9 cellular contexts compared by ENCODE assay signal in the genomic region with DNA sequence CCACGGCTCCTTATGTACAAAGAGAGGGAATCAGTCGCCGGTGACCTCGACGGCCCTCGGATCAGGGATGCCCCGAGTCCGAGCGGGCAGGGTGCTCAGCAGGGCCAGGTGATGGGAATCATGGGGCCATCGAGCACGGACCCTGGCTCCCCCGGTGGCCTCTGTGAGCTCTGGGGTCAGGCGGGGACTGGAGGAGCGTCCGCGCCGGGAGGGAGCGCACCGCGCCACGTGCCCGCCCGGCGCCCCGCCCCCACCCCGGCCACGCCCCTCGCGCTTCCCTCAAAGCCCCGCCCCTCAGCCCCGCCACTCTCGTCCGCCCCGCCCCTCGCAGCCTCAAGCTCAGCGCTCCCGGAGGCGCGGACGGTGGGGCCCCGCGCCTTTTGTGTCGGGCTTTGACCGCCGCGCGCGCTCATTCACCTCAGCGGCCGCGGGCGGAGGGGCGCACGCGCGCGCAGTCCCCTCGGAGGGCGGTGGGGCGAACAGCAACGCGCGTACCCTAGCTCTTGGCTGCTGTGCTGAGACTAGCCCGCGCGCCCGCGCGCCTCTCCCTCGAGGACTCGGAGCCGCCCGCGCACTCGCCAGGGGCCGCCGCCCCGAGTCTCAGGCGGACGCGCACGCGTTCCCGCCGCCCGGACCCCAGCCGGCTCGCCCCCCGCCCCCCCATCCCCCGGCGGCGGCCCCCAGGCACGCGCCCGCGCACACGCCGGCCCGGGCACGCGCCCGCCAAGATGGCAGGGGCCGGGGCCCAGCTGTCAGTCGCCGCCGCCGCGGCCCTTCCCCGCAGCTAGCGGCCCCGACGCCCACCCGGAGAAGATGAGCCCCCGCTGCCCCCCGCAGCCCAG.
A peak's percentile ranks its signal among the peaks of the same experiment; 100 is the strongest.
DNase-seq lines count a peak whose midpoint lies in the region; ATAC-seq, FAIRE-seq and TF ChIP-seq lines count a peak whose summit lies in the region.
"Had no signal": no experiment of that assay in that cellular context is flagged by ENCODE, and none has a peak within 500 bp of the region (broad histone marks: within the 10 kb centered on the region; RNA-seq: fewer than 3 reads in every experiment).

No MANE protein-coding gene starts in this region.

- no peak overlapping the region for H2BK120ac ChIP-seq in H1 (replicated peaks; ENCODE audit: low read depth, low read length)
- peak overlapping the region; percentile 76 for H2BK120ac ChIP-seq in mesenchymal stem cell (ENCODE audit: low read depth, low read length)

- peak overlapping the region; percentile 54 for H3K56ac ChIP-seq in H1 (replicated peaks; ENCODE audit: insufficient read length, low read depth, low read length)

- H2BK5ac ChIP-seq in H1 (ENCODE audit: low read depth, low read length): no peak overlapping the region; the same call in 1 of the 2 replicates
- H2BK5ac ChIP-seq in mesenchymal stem cell (ENCODE audit: low read depth, low read length, poor library complexity, severe bottlenecking): no peak overlapping the region

- H3K23ac ChIP-seq in H1 (ENCODE audit: insufficient read length) (no peak overlapping the region), mesenchymal stem cell (ENCODE audit: low read length in 2 of 2) (no peak overlapping the region)

- H3K27me3 ChIP-seq in H1 (replicated peaks in 1 of 4; ENCODE audit: control insufficient read depth in 3 of 4, extremely low read depth in 1 of 4, insufficient read depth in 3 of 4, low read length in 3 of 4) (peaks cover 6 to 22% (median 19%) of the 10 kb centered on the region in 4 experiments), mesenchymal stem cell (ENCODE audit: control insufficient read depth in 1 of 2, insufficient read depth in 1 of 2, low read length in 2 of 2) (no peaks in the 10 kb centered on the region)

- DNase-seq in SIG-M5 treated with dmso at 0.1 percent for 504 hours (lab: John Stamatoyannopoulos, UW; ENCODE audit: unreplicated experiment) (peak; percentile 76), SIG-M5 (lab: John Stamatoyannopoulos, UW) (no peak), NCI-H748 treated with DMSO at 0.1 percent for 48 hours (lab: John Stamatoyannopoulos, UW) (peak; percentile 76), H1 (ENCODE audit: low read depth in 1 of 2, low spot score in 2 of 2) (peak; percentile 49 to 91), mesenchymal stem cell (peak; percentile 81)
- DNase-seq in activated CD8-positive, alpha-beta memory T cell treated with anti-CD3 and anti-CD28 coated beads for 48 hours (ENCODE audit: low read depth in 2 of 3, low spot score in 2 of 3): peak; percentile 62 to 74 (median 65)
- peak; percentile 63 for DNase-seq in stimulated activated CD8-positive, alpha-beta memory T cell treated with anti-CD3 and anti-CD28 coated beads, Interleukin-12 subunit alpha, Interleukin-12 subunit beta, amount 100 ng/mL, for 1 hour (ENCODE audit: low read depth)

- no peak overlapping the region for H3K4ac ChIP-seq in H1 (replicated peaks; ENCODE audit: insufficient read length, low read depth, low read length)
- peak overlapping the region in 1 of 2 experiments; percentile 47 for H3K4ac ChIP-seq in mesenchymal stem cell (ENCODE audit: low read depth in 1 of 2, low read length in 2 of 2)

- peak overlapping the region; percentile 72 for H4K91ac ChIP-seq in H1 (replicated peaks; ENCODE audit: insufficient read length, low read length)
- H4K91ac ChIP-seq in mesenchymal stem cell (ENCODE audit: low read length): no peak overlapping the region

- peak; percentile 68 for ATAC-seq in HG03439 (IDR thresholded peaks at IDR 0.05; ENCODE audit: unreplicated experiment)

- peak; percentile 50 to 80 for TF ChIP-seq POLR2A in H1 (IDR thresholded peaks at IDR 0.05; ENCODE audit: control extremely low read depth in 1 of 2, low read depth in 2 of 2, low read length in 2 of 2)

- peaks cover 6% of the 10 kb centered on the region; the same call in 1 of the 2 replicates for H3K79me1 ChIP-seq in H1 (ENCODE audit: low read depth, low read length)
- H3K79me1 ChIP-seq in mesenchymal stem cell (replicated peaks; ENCODE audit: low read length, poor library complexity, severe bottlenecking): peaks cover 10% of the 10 kb centered on the region

- H3K4me2 ChIP-seq in H1 (ENCODE audit: insufficient read depth in 1 of 2, low read depth in 2 of 2, low read length in 2 of 2): peak overlapping the region; percentile 51 to 68
- peak overlapping the region; percentile 64 for H3K4me2 ChIP-seq in mesenchymal stem cell (ENCODE audit: low read length, poor library complexity, severe bottlenecking)

- H2BK15ac ChIP-seq in H1 (ENCODE audit: low read length) (no peak overlapping the region; the same call in 1 of the 2 replicates), mesenchymal stem cell (ENCODE audit: low read depth, poor library complexity, severe bottlenecking) (peak overlapping the region; percentile 97)

- H2BK20ac ChIP-seq in H1 (ENCODE audit: low read length): no peak overlapping the region

- H2BK12ac ChIP-seq in H1 (ENCODE audit: low read depth, low read length): no peak overlapping the region
- H2BK12ac ChIP-seq in mesenchymal stem cell (ENCODE audit: low read length in 2 of 2): no peak overlapping the region

- H3K9ac ChIP-seq in H1 (replicated peaks in 1 of 4; ENCODE audit: extremely low read depth in 1 of 4, low read depth in 3 of 4, low read length in 3 of 4) (peak overlapping the region; percentile 15 to 93 (median 86); a peak in 6 of 7 replicates), mesenchymal stem cell (ENCODE audit: low read length) (peak overlapping the region; percentile 55)

- H3K27ac ChIP-seq in H1 (ENCODE audit: low read depth, low read length) (peak overlapping the region; percentile 77; the same call in 1 of the 2 replicates), mesenchymal stem cell (ENCODE audit: low read length, poor library complexity, severe bottlenecking) (no peak overlapping the region)

- H3K4me3 ChIP-seq in H1 (ENCODE audit: extremely low read depth in 1 of 4, insufficient read depth in 2 of 4, low read depth in 3 of 4, low read length in 4 of 4) (peak overlapping the region; percentile 50 to 89 (median 65)), mesenchymal stem cell (ENCODE audit: insufficient read depth in 1 of 2, low read depth in 1 of 2, low read length in 2 of 2) (peak overlapping the region; percentile 70 to 78)

- H3K23me2 ChIP-seq in H1 (ENCODE audit: low read depth, low read length): peaks cover 4% of the 10 kb centered on the region; the same call in 1 of the 2 replicates

- H2AK5ac ChIP-seq in H1 (ENCODE audit: low read depth, low read length) (no peak overlapping the region), mesenchymal stem cell (ENCODE audit: low read length, severe bottlenecking) (peak overlapping the region; percentile 56)

- H3K4me1 ChIP-seq in H1 (replicated peaks in 1 of 4; ENCODE audit: control insufficient read depth in 3 of 4, insufficient read depth in 4 of 4, low read length in 3 of 4) (peaks cover 0 to 12% (median 5%) of the 10 kb centered on the region in 4 experiments; a peak in 6 of 7 replicates), mesenchymal stem cell (ENCODE audit: control insufficient read depth, insufficient read depth, low read depth, low read length) (peaks cover 26% of the 10 kb centered on the region)

- 7% methylated on average over 35 of the region's 115 CpGs; no CpG with 5 or more reads in 1 of the 2 experiments for WGBS in H1 (ENCODE audit: extremely low coverage in 1 of 2, insufficient coverage in 1 of 2, insufficient read length in 1 of 2, insufficient replicate concordance in 2 of 2, low coverage in 1 of 2, low lambda C conversion rate in 2 of 2, missing lambda C conversion rate in 1 of 2), 2 experiments
- 14% methylated on average over 18 of the region's 115 CpGs for WGBS in mesenchymal stem cell

- no peak overlapping the region for H4K5ac ChIP-seq in H1 (ENCODE audit: insufficient read length, low read depth, low read length)

- 0 out of 4 replicates have a peak, but pooled peaks of 1 of the 3 experiments have one; percentile 1 for TF ChIP-seq CTCF in H1 (IDR thresholded peaks at IDR 0.05; ENCODE audit: control extremely low read depth in 1 of 3, insufficient read depth in 1 of 3, low read depth in 1 of 3, low read length in 3 of 3)

- H2AFZ ChIP-seq in H1 (ENCODE audit: low read length): peak overlapping the region; percentile 33; the same call in 1 of the 2 replicates
- peak overlapping the region; percentile 66 for H2AFZ ChIP-seq in mesenchymal stem cell (ENCODE audit: low read depth, low read length)

- H3K9me3 ChIP-seq in H1 (ENCODE audit: insufficient read depth in 2 of 2, low read depth in 1 of 2, low read length in 1 of 2): peaks cover 12 to 15% of the 10 kb centered on the region in 2 experiments; a peak in 3 of 4 replicates
- peaks cover 14% of the 10 kb centered on the region for H3K9me3 ChIP-seq in mesenchymal stem cell (ENCODE audit: control insufficient read depth, low read length)

- CTCF ChIA-PET in H1 (lab: Charles Lee; ENCODE audit: partially characterized antibody): interaction anchor here (0.6 to 4.9 kb wide), 5 partner anchors 12 to 213 kb away, joined by 3 to 18 read pairs (median 3); no protein-coding TSS in a partner anchor

- H3K14ac ChIP-seq in H1 (ENCODE audit: insufficient read length) (no peak overlapping the region), mesenchymal stem cell (ENCODE audit: low read length in 2 of 2) (no peak overlapping the region)

- H3K36me3 ChIP-seq in H1 (ENCODE audit: control insufficient read depth in 2 of 4, insufficient read depth in 4 of 4, low read length in 3 of 4) (no peaks in the 10 kb centered on the region), mesenchymal stem cell (ENCODE audit: control insufficient read depth in 1 of 2, insufficient read depth in 2 of 2, low read depth in 1 of 2, low read length in 2 of 2) (no peaks in the 10 kb centered on the region)

- H4K20me1 ChIP-seq in H1 (replicated peaks in 1 of 2; ENCODE audit: control insufficient read depth in 1 of 2, insufficient read depth in 2 of 2, low read length in 2 of 2): peaks cover 0 to 2% of the 10 kb centered on the region in 2 experiments

- TF ChIP-seq EP300 in H1 (IDR thresholded peaks at IDR 0.05; ENCODE audit: borderline replicate concordance in 1 of 2, low read depth in 2 of 2, low read length in 2 of 2): no peak

- H4K8ac ChIP-seq in H1 (ENCODE audit: extremely low read depth, insufficient read depth, low read length): peak overlapping the region; percentile 93
- H4K8ac ChIP-seq in mesenchymal stem cell (ENCODE audit: low read length): peak overlapping the region; percentile 38

- peaks cover 0 to 33% of the 10 kb centered on the region in 2 experiments; a peak in 3 of 4 replicates for H3K79me2 ChIP-seq in H1 (ENCODE audit: control insufficient read depth in 1 of 2, insufficient read depth in 2 of 2, low read length in 2 of 2)

- no peak for FAIRE-seq in H1 (lab: Jason Lieb, UNC)
- FAIRE-seq: G401.6 had no signal

- TF ChIP-seq RAD21 in H1 (IDR thresholded peaks at IDR 0.05 in 1 of 2, conservative IDR thresholded peaks at IDR 0.05 in 1 of 2; ENCODE audit: low read depth in 2 of 2, low read length in 2 of 2): no peak

- H3K18ac ChIP-seq in H1 (ENCODE audit: extremely low read depth, low read length) (peak overlapping the region; percentile 86), mesenchymal stem cell (ENCODE audit: low read depth in 1 of 2, low read length in 2 of 2) (peak overlapping the region; percentile 23 to 86)

- POLR2A ChIA-PET in H1 (lab: Charles Lee; ENCODE audit: partially characterized antibody): interaction anchor here (0.6 to 1.2 kb wide), 8 partner anchors 12 to 356 kb away, joined by 3 to 5 read pairs (median 4); a partner anchor contains a TSS

TF ChIP-seq in H1, 55 proteins besides CTCF, POLR2A, EP300 and RAD21 (continues in another document):
- TF ChIP-seq PHF8 (conservative IDR thresholded peaks at IDR 0.05; ENCODE audit: low read depth, low read length): peak; percentile 96
